In the genomic region with DNA sequence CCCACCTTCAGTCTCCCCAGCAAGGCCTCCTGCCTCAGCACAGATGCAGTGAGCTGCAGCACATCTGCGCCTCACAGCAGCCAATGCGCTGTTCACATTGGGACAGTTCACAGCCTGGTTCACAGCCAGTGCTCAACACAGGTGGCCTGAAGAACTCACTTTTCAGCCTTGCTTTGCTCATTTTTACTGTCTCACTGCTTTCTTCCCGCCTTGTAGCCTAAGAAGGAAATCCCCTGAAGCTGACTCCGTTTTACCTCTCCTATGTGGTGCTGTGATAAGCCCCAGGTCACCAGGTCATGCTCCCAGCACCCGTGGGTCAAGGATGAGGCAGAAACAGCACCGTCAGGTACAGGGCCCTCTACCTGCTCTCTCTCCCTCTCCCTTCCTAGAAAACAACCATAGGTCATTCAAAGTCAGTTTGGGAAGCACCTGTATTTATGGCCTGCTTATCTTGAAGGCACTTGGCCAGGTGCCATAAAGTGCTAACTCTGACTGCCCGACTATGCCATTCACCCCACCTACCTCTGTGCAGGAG, we compare ENCODE assay signal across 11 cellular contexts. TPM values are rescaled to one million over a fixed set of nuclear protein-coding genes. Genes with fewer than 3 reads are reported as not detected.
DNase-seq lines count a peak whose midpoint lies in the region; ATAC-seq, FAIRE-seq and TF ChIP-seq lines count a peak whose summit lies in the region.
"Had no signal": no experiment of that assay in that cellular context is flagged by ENCODE, and none has a peak within 500 bp of the region (broad histone marks: within the 10 kb centered on the region; RNA-seq: fewer than 3 reads in every experiment).

No MANE protein-coding gene starts in this region.

- no peaks in the 10 kb centered on the region for H3K27me3 ChIP-seq in thymus (ENCODE audit: control insufficient read depth, insufficient read depth)

- intact Hi-C loops in kidney (cut with DNase I), result no loop called here

- no peaks in the 10 kb centered on the region for H3K36me3 Mint-ChIP-seq in activated naive CD4-positive, alpha-beta T cell treated with anti-CD3 and anti-CD28 coated beads, Interleukin-2, amount 50 U/mL, for 24 hours

- H3K27ac Mint-ChIP-seq in activated naive CD4-positive, alpha-beta T cell treated with anti-CD3 and anti-CD28 coated beads, Interleukin-2, amount 50 U/mL, for 24 hours, result peak overlapping the region; percentile 90

- WGBS in thymus, result 32% methylated on average over 7 of the region's 7 CpGs

- no peak for ATAC-seq in GM19328 (IDR thresholded peaks at IDR 0.05; ENCODE audit: unreplicated experiment)
- ATAC-seq: left cardiac atrium had no signal

- no peak for FAIRE-seq in kidney (lab: Jason Lieb, UNC)

- peaks cover 18 to 25% of the 10 kb centered on the region in 2 donors for H3K4me1 ChIP-seq in kidney (ENCODE audit: control insufficient read depth in 1 of 2, insufficient read depth in 1 of 2, low read depth in 1 of 2, low read length in 2 of 2)
- H3K4me1 ChIP-seq in thymus (ENCODE audit: control insufficient read depth, insufficient read depth, low read length), result peaks cover 43% of the 10 kb centered on the region
- H3K4me1 ChIP-seq: BE2C had no signal

- no peaks in the 10 kb centered on the region for H3K27me3 Mint-ChIP-seq in activated naive CD4-positive, alpha-beta T cell treated with anti-CD3 and anti-CD28 coated beads, Interleukin-2, amount 50 U/mL, for 24 hours

- DNase-seq in activated gamma-delta T cell treated with Interleukin-2 at 50 U/mL for 16 hours (peak; percentile 4), activated gamma-delta T cell (lab: John Stamatoyannopoulos, UW) (no peak), kidney (no peak), NCI-H2107 treated with DMSO at 0.1 percent for 48 hours (lab: John Stamatoyannopoulos, UW; ENCODE audit: unreplicated experiment) (no peak), NCI-H2227 treated with DMSO at 0.1 percent for 48 hours (lab: John Stamatoyannopoulos, UW) (no peak)
- DNase-seq: BE2C, left cardiac atrium, NCI-H187 had no signal

- H3K4me3 Mint-ChIP-seq in activated naive CD4-positive, alpha-beta T cell treated with anti-CD3 and anti-CD28 coated beads, Interleukin-2, amount 50 U/mL, for 24 hours, result peak overlapping the region; percentile 95

- H3K9me3 Mint-ChIP-seq in activated naive CD4-positive, alpha-beta T cell treated with anti-CD3 and anti-CD28 coated beads, Interleukin-2, amount 50 U/mL, for 24 hours, result no peaks in the 10 kb centered on the region

- H3K4me3 ChIP-seq in kidney (ENCODE audit: low read length in 2 of 2) (peak overlapping the region; percentile 2 to 79), thymus (ENCODE audit: low read length) (peak overlapping the region; percentile 97)

- no peaks in the 10 kb centered on the region for H3K36me3 ChIP-seq in kidney (ENCODE audit: control insufficient read depth in 1 of 2, insufficient read depth in 2 of 2, low read length in 2 of 2)
- peaks cover 10% of the 10 kb centered on the region for H3K36me3 ChIP-seq in thymus (ENCODE audit: control insufficient read depth, insufficient read depth)
- H3K36me3 ChIP-seq: BE2C had no signal

- TF ChIP-seq CTCF in kidney (IDR thresholded peaks at IDR 0.05; ENCODE audit: borderline replicate concordance, extremely low read depth, insufficient read depth), result no peak

- H3K9ac ChIP-seq in kidney (ENCODE audit: low read length in 2 of 2), result peak overlapping the region; percentile 3 to 51

- H3K27ac ChIP-seq in kidney (ENCODE audit: low read depth in 2 of 2, low read length in 2 of 2), result peak overlapping the region in 1 of 2 donors; percentile 52
- H3K27ac ChIP-seq in thymus (ENCODE audit: low read depth), result peak overlapping the region; percentile 83

- peaks cover 88% of the 10 kb centered on the region for H3K4me1 Mint-ChIP-seq in activated naive CD4-positive, alpha-beta T cell treated with anti-CD3 and anti-CD28 coated beads, Interleukin-2, amount 50 U/mL, for 24 hours

- H3K9me3 ChIP-seq in kidney (ENCODE audit: control insufficient read depth in 1 of 2, low read length in 2 of 2) (no peaks in the 10 kb centered on the region), thymus (ENCODE audit: control insufficient read depth) (no peaks in the 10 kb centered on the region)
- H3K9me3 ChIP-seq: BE2C had no signal

RNA-seq across cellular contexts. Expression of a gene that starts 1.1 kb away (rescaled TPM):
- total RNA-seq in kidney, result 2.0 TPM
- 2.6 TPM for polyA plus RNA-seq in kidney (ENCODE audit: insufficient read depth, low read depth, low replicate concordance)
- polyA plus RNA-seq in thymus, result 20.7 TPM
